Comparison of ENCODE assay signal across 7 cellular contexts in the genomic region with DNA sequence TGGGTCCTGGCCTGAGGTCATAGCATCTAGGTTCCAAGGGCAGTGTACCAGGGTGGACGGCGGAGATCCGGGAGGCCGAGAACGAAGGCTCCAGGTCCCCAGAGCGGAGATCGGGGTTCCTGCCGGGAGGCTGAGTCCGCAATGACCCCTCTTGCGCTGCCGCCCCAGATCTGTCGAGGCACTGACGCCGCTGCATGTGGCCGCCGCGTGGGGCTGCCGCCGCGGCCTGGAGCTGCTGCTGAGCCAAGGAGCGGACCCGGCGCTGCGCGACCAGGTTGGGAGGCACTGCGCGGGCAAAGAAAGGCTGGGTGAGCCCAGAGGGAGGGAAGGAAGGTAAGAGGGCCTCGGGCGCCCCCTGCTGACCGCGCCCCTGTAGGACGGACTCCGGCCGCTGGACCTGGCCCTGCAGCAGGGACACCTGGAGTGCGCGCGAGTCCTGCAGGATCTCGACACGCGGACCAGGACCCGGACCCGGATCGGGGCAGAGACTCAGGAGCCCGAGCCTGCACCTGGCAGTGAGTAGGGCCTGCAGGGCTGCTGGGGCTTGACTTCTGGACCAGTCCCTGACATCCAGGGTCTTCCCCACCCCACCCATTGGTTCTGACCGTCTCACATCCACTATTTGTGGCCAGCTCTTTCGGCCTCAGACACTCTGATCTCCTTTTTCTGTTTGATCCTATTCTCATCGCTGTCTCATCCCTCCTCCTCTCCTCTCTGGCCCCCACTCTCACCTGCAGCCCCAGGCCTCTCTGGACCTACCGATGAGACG. TPM values are rescaled to one million over a fixed set of nuclear protein-coding genes. Genes with fewer than 3 reads are reported as not detected.
A peak's percentile ranks its signal among the peaks of the same experiment; 100 is the strongest.
DNase-seq lines count a peak whose midpoint lies in the region; ATAC-seq and TF ChIP-seq lines count a peak whose summit lies in the region.

No MANE protein-coding gene starts in this region.

- no peak overlapping the region for H2AK5ac ChIP-seq in mesendoderm (ENCODE audit: low read length)

- H3K23ac ChIP-seq in mesendoderm (ENCODE audit: low read length) = peak overlapping the region; percentile 0

- no peak overlapping the region for H2BK15ac ChIP-seq in mesendoderm (replicated peaks; ENCODE audit: low read depth)

- peak overlapping the region; percentile 25 for H3K4me3 ChIP-seq in mesendoderm (ENCODE audit: low read length)

- H3K4ac ChIP-seq in mesendoderm (ENCODE audit: low read depth, low read length) = no peak overlapping the region

- H3K4me1 ChIP-seq in mesendoderm (ENCODE audit: control insufficient read depth, low read depth, low read length) = no peaks in the 10 kb centered on the region

- no peaks in the 10 kb centered on the region for H3K79me2 ChIP-seq in mesendoderm (ENCODE audit: control insufficient read depth, insufficient read depth, low read length)

- no peak overlapping the region for H2BK5ac ChIP-seq in mesendoderm (ENCODE audit: low read length)

- peak; percentile 73 for ATAC-seq in HG03354 (IDR thresholded peaks at IDR 0.05; ENCODE audit: poor library complexity, severe bottlenecking, unreplicated experiment)

- no peak overlapping the region for H2BK120ac ChIP-seq in mesendoderm (ENCODE audit: low read depth, low read length)

- H4K5ac ChIP-seq in mesendoderm (ENCODE audit: low read length) = no peak overlapping the region

- H3K18ac ChIP-seq in mesendoderm (ENCODE audit: low read length) = no peak overlapping the region

- no peaks in the 10 kb centered on the region for H3K27me3 ChIP-seq in mesendoderm (ENCODE audit: insufficient read depth, low read length, poor library complexity)

- peak overlapping the region; percentile 83 for H3K56ac ChIP-seq in mesendoderm (ENCODE audit: low read length)

- DNase-seq in GM13977 (ENCODE audit: low spot score) (peak; percentile 91), NCI-H748 (lab: John Stamatoyannopoulos, UW; ENCODE audit: unreplicated experiment) (peak; percentile 84), mesendoderm (peak; percentile 89)
- DNase-seq in activated CD4-positive, alpha-beta T cell treated with anti-CD3 and anti-CD28 coated beads, Interleukin-2, amount 50 U/mL, for 48 hours = peak; percentile 87 to 89
- peak; percentile 69 for DNase-seq in effector CD4-positive, alpha-beta T cell
- DNase-seq in stimulated activated CD8-positive, alpha-beta memory T cell treated with anti-CD3 and anti-CD28 coated beads, Interleukin-12 subunit alpha, Interleukin-12 subunit beta, amount 100 ng/mL, for 24 hours (ENCODE audit: extremely low read depth) = peak; percentile 42

- peak overlapping the region; percentile 16 for H3K4me2 ChIP-seq in mesendoderm (ENCODE audit: low read length)

- peaks cover 3% of the 10 kb centered on the region for H3K36me3 ChIP-seq in mesendoderm (ENCODE audit: control insufficient read depth, insufficient read depth, low read length)

- H4K8ac ChIP-seq in mesendoderm (ENCODE audit: low read depth, low read length) = no peak overlapping the region

- H3K9ac ChIP-seq in mesendoderm (ENCODE audit: low read length) = peak overlapping the region; percentile 66

- H3K79me1 ChIP-seq in mesendoderm (ENCODE audit: low read length) = no peaks in the 10 kb centered on the region

- peak; percentile 96 for TF ChIP-seq CTCF in GM13977 (IDR thresholded peaks at IDR 0.05; ENCODE audit: extremely low read depth, insufficient read depth, missing control alignments)

- whole genome bisulfite sequencing in mesendoderm (ENCODE audit: extremely low coverage, insufficient coverage, low lambda C conversion rate) = no CpG with 5 or more reads among the region's 49 CpGs

- no peak overlapping the region for H3K27ac ChIP-seq in mesendoderm (ENCODE audit: low read depth, low read length)

- in situ Hi-C loops in GM13977 (cut with MboI; ENCODE audit: low pct_unique_long_range_greater_than_20kb, low sequenced_read_pairs, unreplicated experiment) = no loop called here

RNA-seq across cellular contexts. Expression of a gene that starts 1.0 kb away (rescaled TPM):
- 1.6 TPM for polyA plus RNA-seq in mesendoderm (2013, experiment 1 of 2)
- polyA plus RNA-seq in mesendoderm (2013, experiment 2 of 2) = 1.8 TPM

RNA-seq across cellular contexts. Expression of a gene that starts 15.4 kb away (rescaled TPM):
- 119 TPM for polyA plus RNA-seq in mesendoderm (2013, experiment 1 of 2)
- polyA plus RNA-seq in mesendoderm (2013, experiment 2 of 2) = 120 TPM

RNA-seq across cellular contexts. Expression of a gene that starts 18.1 kb away (rescaled TPM):
- polyA plus RNA-seq in mesendoderm (2013, experiment 1 of 2) = 1.6 TPM
- polyA plus RNA-seq in mesendoderm (2013, experiment 2 of 2) = 1.5 TPM

RNA-seq across cellular contexts. Expression of a gene that starts 20.6 kb away (rescaled TPM):
- polyA plus RNA-seq in mesendoderm (2013, experiment 1 of 2) = 4.9 TPM
- polyA plus RNA-seq in mesendoderm (2013, experiment 2 of 2) = 5.1 TPM

RNA-seq across cellular contexts. Expression of a gene that starts 23.0 kb away (rescaled TPM):
- 73.8 TPM for polyA plus RNA-seq in mesendoderm (2013, experiment 1 of 2)
- 75.8 TPM for polyA plus RNA-seq in mesendoderm (2013, experiment 2 of 2)
